ENCODE assay signal across 1 cellular context in genomic region chr9:20659474-20659962, GRCh38.
TF ChIP-seq lines count a peak whose summit lies in the region.

No MANE protein-coding gene starts in this region.

TF ChIP-seq in K562, 482 proteins besides CTCF, POLR2A, EP300 and RAD21:
- TF ChIP-seq TAF1 (IDR thresholded peaks at IDR 0.05; ENCODE audit: control insufficient read depth, extremely low read depth, insufficient read depth, low read length, severe bottlenecking): no peak
- TF ChIP-seq, protein P1, sequence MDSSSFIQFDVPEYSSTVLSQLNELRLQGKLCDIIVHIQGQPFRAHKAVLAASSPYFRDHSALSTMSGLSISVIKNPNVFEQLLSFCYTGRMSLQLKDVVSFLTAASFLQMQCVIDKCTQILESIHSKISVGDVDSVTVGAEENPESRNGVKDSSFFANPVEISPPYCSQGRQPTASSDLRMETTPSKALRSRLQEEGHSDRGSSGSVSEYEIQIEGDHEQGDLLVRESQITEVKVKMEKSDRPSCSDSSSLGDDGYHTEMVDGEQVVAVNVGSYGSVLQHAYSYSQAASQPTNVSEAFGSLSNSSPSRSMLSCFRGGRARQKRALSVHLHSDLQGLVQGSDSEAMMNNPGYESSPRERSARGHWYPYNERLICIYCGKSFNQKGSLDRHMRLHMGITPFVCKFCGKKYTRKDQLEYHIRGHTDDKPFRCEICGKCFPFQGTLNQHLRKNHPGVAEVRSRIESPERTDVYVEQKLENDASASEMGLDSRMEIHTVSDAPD (CRISPR knock-in tag; IDR thresholded peaks at IDR 0.05): no peak
- no peak for TF ChIP-seq MEF2A (IDR thresholded peaks at IDR 0.05; ENCODE audit: control insufficient read depth, low read depth, low read length)
- TF ChIP-seq, protein P2, sequence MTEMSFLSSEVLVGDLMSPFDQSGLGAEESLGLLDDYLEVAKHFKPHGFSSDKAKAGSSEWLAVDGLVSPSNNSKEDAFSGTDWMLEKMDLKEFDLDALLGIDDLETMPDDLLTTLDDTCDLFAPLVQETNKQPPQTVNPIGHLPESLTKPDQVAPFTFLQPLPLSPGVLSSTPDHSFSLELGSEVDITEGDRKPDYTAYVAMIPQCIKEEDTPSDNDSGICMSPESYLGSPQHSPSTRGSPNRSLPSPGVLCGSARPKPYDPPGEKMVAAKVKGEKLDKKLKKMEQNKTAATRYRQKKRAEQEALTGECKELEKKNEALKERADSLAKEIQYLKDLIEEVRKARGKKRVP (CRISPR knock-in tag; IDR thresholded peaks at IDR 0.05): peak; percentile 71
- no peak for TF ChIP-seq MEF2D (tag; conservative IDR thresholded peaks at IDR 0.05; ENCODE audit: low read depth)
- TF ChIP-seq HDAC2 (IDR thresholded peaks at IDR 0.05): no peak
- TF ChIP-seq, protein P3, sequence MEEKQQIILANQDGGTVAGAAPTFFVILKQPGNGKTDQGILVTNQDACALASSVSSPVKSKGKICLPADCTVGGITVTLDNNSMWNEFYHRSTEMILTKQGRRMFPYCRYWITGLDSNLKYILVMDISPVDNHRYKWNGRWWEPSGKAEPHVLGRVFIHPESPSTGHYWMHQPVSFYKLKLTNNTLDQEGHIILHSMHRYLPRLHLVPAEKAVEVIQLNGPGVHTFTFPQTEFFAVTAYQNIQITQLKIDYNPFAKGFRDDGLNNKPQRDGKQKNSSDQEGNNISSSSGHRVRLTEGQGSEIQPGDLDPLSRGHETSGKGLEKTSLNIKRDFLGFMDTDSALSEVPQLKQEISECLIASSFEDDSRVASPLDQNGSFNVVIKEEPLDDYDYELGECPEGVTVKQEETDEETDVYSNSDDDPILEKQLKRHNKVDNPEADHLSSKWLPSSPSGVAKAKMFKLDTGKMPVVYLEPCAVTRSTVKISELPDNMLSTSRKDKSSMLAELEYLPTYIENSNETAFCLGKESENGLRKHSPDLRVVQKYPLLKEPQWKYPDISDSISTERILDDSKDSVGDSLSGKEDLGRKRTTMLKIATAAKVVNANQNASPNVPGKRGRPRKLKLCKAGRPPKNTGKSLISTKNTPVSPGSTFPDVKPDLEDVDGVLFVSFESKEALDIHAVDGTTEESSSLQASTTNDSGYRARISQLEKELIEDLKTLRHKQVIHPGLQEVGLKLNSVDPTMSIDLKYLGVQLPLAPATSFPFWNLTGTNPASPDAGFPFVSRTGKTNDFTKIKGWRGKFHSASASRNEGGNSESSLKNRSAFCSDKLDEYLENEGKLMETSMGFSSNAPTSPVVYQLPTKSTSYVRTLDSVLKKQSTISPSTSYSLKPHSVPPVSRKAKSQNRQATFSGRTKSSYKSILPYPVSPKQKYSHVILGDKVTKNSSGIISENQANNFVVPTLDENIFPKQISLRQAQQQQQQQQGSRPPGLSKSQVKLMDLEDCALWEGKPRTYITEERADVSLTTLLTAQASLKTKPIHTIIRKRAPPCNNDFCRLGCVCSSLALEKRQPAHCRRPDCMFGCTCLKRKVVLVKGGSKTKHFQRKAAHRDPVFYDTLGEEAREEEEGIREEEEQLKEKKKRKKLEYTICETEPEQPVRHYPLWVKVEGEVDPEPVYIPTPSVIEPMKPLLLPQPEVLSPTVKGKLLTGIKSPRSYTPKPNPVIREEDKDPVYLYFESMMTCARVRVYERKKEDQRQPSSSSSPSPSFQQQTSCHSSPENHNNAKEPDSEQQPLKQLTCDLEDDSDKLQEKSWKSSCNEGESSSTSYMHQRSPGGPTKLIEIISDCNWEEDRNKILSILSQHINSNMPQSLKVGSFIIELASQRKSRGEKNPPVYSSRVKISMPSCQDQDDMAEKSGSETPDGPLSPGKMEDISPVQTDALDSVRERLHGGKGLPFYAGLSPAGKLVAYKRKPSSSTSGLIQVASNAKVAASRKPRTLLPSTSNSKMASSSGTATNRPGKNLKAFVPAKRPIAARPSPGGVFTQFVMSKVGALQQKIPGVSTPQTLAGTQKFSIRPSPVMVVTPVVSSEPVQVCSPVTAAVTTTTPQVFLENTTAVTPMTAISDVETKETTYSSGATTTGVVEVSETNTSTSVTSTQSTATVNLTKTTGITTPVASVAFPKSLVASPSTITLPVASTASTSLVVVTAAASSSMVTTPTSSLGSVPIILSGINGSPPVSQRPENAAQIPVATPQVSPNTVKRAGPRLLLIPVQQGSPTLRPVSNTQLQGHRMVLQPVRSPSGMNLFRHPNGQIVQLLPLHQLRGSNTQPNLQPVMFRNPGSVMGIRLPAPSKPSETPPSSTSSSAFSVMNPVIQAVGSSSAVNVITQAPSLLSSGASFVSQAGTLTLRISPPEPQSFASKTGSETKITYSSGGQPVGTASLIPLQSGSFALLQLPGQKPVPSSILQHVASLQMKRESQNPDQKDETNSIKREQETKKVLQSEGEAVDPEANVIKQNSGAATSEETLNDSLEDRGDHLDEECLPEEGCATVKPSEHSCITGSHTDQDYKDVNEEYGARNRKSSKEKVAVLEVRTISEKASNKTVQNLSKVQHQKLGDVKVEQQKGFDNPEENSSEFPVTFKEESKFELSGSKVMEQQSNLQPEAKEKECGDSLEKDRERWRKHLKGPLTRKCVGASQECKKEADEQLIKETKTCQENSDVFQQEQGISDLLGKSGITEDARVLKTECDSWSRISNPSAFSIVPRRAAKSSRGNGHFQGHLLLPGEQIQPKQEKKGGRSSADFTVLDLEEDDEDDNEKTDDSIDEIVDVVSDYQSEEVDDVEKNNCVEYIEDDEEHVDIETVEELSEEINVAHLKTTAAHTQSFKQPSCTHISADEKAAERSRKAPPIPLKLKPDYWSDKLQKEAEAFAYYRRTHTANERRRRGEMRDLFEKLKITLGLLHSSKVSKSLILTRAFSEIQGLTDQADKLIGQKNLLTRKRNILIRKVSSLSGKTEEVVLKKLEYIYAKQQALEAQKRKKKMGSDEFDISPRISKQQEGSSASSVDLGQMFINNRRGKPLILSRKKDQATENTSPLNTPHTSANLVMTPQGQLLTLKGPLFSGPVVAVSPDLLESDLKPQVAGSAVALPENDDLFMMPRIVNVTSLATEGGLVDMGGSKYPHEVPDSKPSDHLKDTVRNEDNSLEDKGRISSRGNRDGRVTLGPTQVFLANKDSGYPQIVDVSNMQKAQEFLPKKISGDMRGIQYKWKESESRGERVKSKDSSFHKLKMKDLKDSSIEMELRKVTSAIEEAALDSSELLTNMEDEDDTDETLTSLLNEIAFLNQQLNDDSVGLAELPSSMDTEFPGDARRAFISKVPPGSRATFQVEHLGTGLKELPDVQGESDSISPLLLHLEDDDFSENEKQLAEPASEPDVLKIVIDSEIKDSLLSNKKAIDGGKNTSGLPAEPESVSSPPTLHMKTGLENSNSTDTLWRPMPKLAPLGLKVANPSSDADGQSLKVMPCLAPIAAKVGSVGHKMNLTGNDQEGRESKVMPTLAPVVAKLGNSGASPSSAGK (IDR thresholded peaks at IDR 0.05): peak; percentile 54; the same call in 1 of the 2 replicates
- no peak for TF ChIP-seq SAP30 (IDR thresholded peaks at IDR 0.05; ENCODE audit: borderline replicate concordance, insufficient read depth, low read depth, low read length, poor library complexity, severe bottlenecking)
- no peak for TF ChIP-seq ZNF699 (CRISPR knock-in tag; IDR thresholded peaks at IDR 0.05; ENCODE audit: insufficient replicate concordance)
- TF ChIP-seq REST (CRISPR knock-in tag; IDR thresholded peaks at IDR 0.05; ENCODE audit: low read depth): no peak
- TF ChIP-seq DMBX1 (CRISPR knock-in tag; IDR thresholded peaks at IDR 0.05; ENCODE audit: borderline replicate concordance): no peak
- TF ChIP-seq HEY1 (CRISPR knock-in tag; IDR thresholded peaks at IDR 0.05; ENCODE audit: borderline replicate concordance): no peak
- no peak for TF ChIP-seq GTF2A2 (tag; IDR thresholded peaks at IDR 0.05)
- TF ChIP-seq CBX2 (IDR thresholded peaks at IDR 0.05; ENCODE audit: insufficient read depth, low read length, poor library complexity, severe bottlenecking): no peak
- TF ChIP-seq RBM25 (IDR thresholded peaks at IDR 0.05; ENCODE audit: low read depth, low read length, severe bottlenecking): no peak
- peak; percentile 64 for TF ChIP-seq CEBPB (tag; IDR thresholded peaks at IDR 0.05)
- TF ChIP-seq ZFP30 (CRISPR knock-in tag; IDR thresholded peaks at IDR 0.05; ENCODE audit: borderline replicate concordance): no peak
- TF ChIP-seq CEBPG (CRISPR knock-in tag; IDR thresholded peaks at IDR 0.05): no peak
- peak; percentile 61 to 63 for TF ChIP-seq CEBPG (tag; conservative IDR thresholded peaks at IDR 0.05 in 1 of 2, IDR thresholded peaks at IDR 0.05 in 1 of 2)
- no peak for TF ChIP-seq POU5F1 (IDR thresholded peaks at IDR 0.05; ENCODE audit: borderline replicate concordance, low read depth, low read length, partially characterized antibody)
- TF ChIP-seq ZSCAN29 (IDR thresholded peaks at IDR 0.05): no peak
- TF ChIP-seq ZNF143 (CRISPR knock-in tag; IDR thresholded peaks at IDR 0.05): no peak
- TF ChIP-seq, protein P4, sequence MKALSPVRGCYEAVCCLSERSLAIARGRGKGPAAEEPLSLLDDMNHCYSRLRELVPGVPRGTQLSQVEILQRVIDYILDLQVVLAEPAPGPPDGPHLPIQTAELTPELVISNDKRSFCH (CRISPR knock-in tag; IDR thresholded peaks at IDR 0.05): no peak
- TF ChIP-seq, protein P4 (tag; IDR thresholded peaks at IDR 0.05): no peak
- no peak for TF ChIP-seq SRSF9 (IDR thresholded peaks at IDR 0.05; ENCODE audit: borderline replicate concordance, low read depth, low read length)
- 0 out of 2 replicates have a peak, but pooled peaks have one; percentile 46 for TF ChIP-seq ZSCAN32 (CRISPR knock-in tag; IDR thresholded peaks at IDR 0.05)
- no peak for TF ChIP-seq GABPB1 (CRISPR knock-in tag; IDR thresholded peaks at IDR 0.05)
- no peak for TF ChIP-seq MXI1 (IDR thresholded peaks at IDR 0.05; ENCODE audit: low read depth, low read length)
- TF ChIP-seq, protein P5, sequence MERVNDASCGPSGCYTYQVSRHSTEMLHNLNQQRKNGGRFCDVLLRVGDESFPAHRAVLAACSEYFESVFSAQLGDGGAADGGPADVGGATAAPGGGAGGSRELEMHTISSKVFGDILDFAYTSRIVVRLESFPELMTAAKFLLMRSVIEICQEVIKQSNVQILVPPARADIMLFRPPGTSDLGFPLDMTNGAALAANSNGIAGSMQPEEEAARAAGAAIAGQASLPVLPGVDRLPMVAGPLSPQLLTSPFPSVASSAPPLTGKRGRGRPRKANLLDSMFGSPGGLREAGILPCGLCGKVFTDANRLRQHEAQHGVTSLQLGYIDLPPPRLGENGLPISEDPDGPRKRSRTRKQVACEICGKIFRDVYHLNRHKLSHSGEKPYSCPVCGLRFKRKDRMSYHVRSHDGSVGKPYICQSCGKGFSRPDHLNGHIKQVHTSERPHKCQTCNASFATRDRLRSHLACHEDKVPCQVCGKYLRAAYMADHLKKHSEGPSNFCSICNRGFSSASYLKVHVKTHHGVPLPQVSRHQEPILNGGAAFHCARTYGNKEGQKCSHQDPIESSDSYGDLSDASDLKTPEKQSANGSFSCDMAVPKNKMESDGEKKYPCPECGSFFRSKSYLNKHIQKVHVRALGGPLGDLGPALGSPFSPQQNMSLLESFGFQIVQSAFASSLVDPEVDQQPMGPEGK (CRISPR knock-in tag; IDR thresholded peaks at IDR 0.05; ENCODE audit: borderline replicate concordance): no peak
- peak; percentile 32; the same call in 1 of the 2 replicates for TF ChIP-seq ATF3 (IDR thresholded peaks at IDR 0.05)
- no peak for TF ChIP-seq ATF3 (CRISPR knock-in tag; conservative IDR thresholded peaks at IDR 0.05)
- TF ChIP-seq L3MBTL2 (IDR thresholded peaks at IDR 0.05): 0 out of 2 replicates have a peak, but pooled peaks have one; percentile 16
- no peak for TF ChIP-seq TAL1 (IDR thresholded peaks at IDR 0.05)
